ENCODE assay signal across 22 cellular contexts in genomic region chr5:39001683-39002082, GRCh38.
DNase-seq lines count a peak whose midpoint lies in the region; ATAC-seq and TF ChIP-seq lines count a peak whose summit lies in the region.
"Had no signal": no experiment of that assay in that cellular context is flagged by ENCODE, and none has a peak within 500 bp of the region (broad histone marks: within the 10 kb centered on the region; RNA-seq: fewer than 3 reads in every experiment).

No MANE protein-coding gene starts in this region.

- peaks cover 13% of the 10 kb centered on the region for H3K36me3 Mint-ChIP-seq in activated naive CD8-positive, alpha-beta T cell
- peaks cover 20% of the 10 kb centered on the region for H3K36me3 Mint-ChIP-seq in activated naive CD8-positive, alpha-beta T cell treated with anti-CD3 and anti-CD28 coated beads, Interleukin-2, amount 50 U/mL, for 24 hours (ENCODE audit: low read depth)
- H3K36me3 Mint-ChIP-seq in T-helper 17 cell (ENCODE audit: low read depth) (peaks cover 8% of the 10 kb centered on the region), naive B cell (peaks cover 25 to 32% of the 10 kb centered on the region in 2 donors)

- H3K36me3 ChIP-seq in right lobe of liver (no peaks in the 10 kb centered on the region), breast epithelium (no peaks in the 10 kb centered on the region)
- H3K36me3 ChIP-seq: BE2C, MG63 had no signal

- H3K4me3 ChIP-seq in right lobe of liver: no peak overlapping the region
- H3K4me3 ChIP-seq in breast epithelium: no peak overlapping the region
- H3K4me3 ChIP-seq: K562, MG63 had no signal

- H3K4me1 ChIP-seq in right lobe of liver (no peaks in the 10 kb centered on the region), breast epithelium (no peaks in the 10 kb centered on the region)
- H3K4me1 ChIP-seq: BE2C had no signal

- TF ChIP-seq CTCF in right lobe of liver (IDR thresholded peaks at IDR 0.05): no peak
- no peak for TF ChIP-seq CTCF in breast epithelium (IDR thresholded peaks at IDR 0.05)

- H3K9me3 Mint-ChIP-seq in activated naive CD8-positive, alpha-beta T cell (ENCODE audit: low read depth): no peaks in the 10 kb centered on the region
- H3K9me3 Mint-ChIP-seq in activated naive CD8-positive, alpha-beta T cell treated with anti-CD3 and anti-CD28 coated beads, Interleukin-2, amount 50 U/mL, for 24 hours: no peaks in the 10 kb centered on the region
- H3K9me3 Mint-ChIP-seq in naive B cell: peaks cover 0 to 1% (median 0%) of the 10 kb centered on the region in 7 donors

- no peak for ATAC-seq in activated naive CD8-positive, alpha-beta T cell treated with anti-CD3 and anti-CD28 coated beads, Interleukin-2, amount 50 U/mL, for 24 hours
- ATAC-seq in T-helper 17 cell (no peak), naive B cell (ENCODE audit: low read depth in 2 of 2) (no peak), right lobe of liver (no peak)
- ATAC-seq: HCT116, HepG2, K562, Panc1 had no signal

- H3K27ac ChIP-seq in right lobe of liver (no peak overlapping the region), breast epithelium (no peak overlapping the region)
- H3K27ac ChIP-seq: HL-60 had no signal

- peaks cover 56% of the 10 kb centered on the region for H3K4me1 Mint-ChIP-seq in activated naive CD8-positive, alpha-beta T cell (ENCODE audit: low read depth)
- H3K4me1 Mint-ChIP-seq in activated naive CD8-positive, alpha-beta T cell treated with anti-CD3 and anti-CD28 coated beads, Interleukin-2, amount 50 U/mL, for 24 hours: peaks cover 21% of the 10 kb centered on the region
- H3K4me1 Mint-ChIP-seq in T-helper 17 cell: peaks cover 39% of the 10 kb centered on the region
- peaks cover 9 to 38% (median 21%) of the 10 kb centered on the region in 3 donors for H3K4me1 Mint-ChIP-seq in naive B cell

- peak overlapping the region; percentile 52 for H3K27ac Mint-ChIP-seq in activated naive CD8-positive, alpha-beta T cell
- H3K27ac Mint-ChIP-seq in activated naive CD8-positive, alpha-beta T cell treated with anti-CD3 and anti-CD28 coated beads, Interleukin-2, amount 50 U/mL, for 24 hours: no peak overlapping the region
- H3K27ac Mint-ChIP-seq in T-helper 17 cell (peak overlapping the region; percentile 84), naive B cell (peak overlapping the region in 4 of 6 donors; percentile 41 to 83 (median 52))

- WGBS in right lobe of liver (ENCODE audit: insufficient coverage, low coverage, low lambda C conversion rate, missing lambda C conversion rate): 71% methylated on average over 2 of the region's 2 CpGs

- intact Hi-C loops in right lobe of liver (cut with DNase I) (no loop called here), breast epithelium (cut with DNase I; ENCODE audit: low total_unique reads) (loop anchor here (10.0 kb wide), 1 partner anchor 73 kb away; the partner anchor contains the start of gene RICTOR)

- H3K27me3 ChIP-seq in right lobe of liver (no peaks in the 10 kb centered on the region), breast epithelium (no peaks in the 10 kb centered on the region)
- H3K27me3 ChIP-seq: BE2C, MG63 had no signal

- no peak for TF ChIP-seq POLR2A in right lobe of liver (IDR thresholded peaks at IDR 0.05)
- TF ChIP-seq POLR2A in breast epithelium (IDR thresholded peaks at IDR 0.05): no peak

- no peak for DNase-seq in activated naive CD8-positive, alpha-beta T cell treated with anti-CD3 and anti-CD28 coated beads, Interleukin-2, amount 50 U/mL, for 24 hours
- DNase-seq in T-helper 17 cell: no peak
- no peak for DNase-seq in naive B cell
- DNase-seq in NCI-H526 (lab: John Stamatoyannopoulos, UW): no peak
- no peak for DNase-seq in right lobe of liver
- DNase-seq in breast epithelium (ENCODE audit: low spot score in 2 of 2): no peak
- DNase-seq: BE2C; Calu3; DMS153; GOT3; MG63; NCI-H1694 treated with DMSO at 0.1 percent for 48 hours; NCI-H2081 treated with DMSO at 0.1 percent for 48 hours; NCI-H510A; NCI-H774; NK-92 treated with Interleukin-12 subunit alpha and Interleukin-12 subunit beta, amount 100 ng/mL, for 24 hours had no signal

- H3K9me3 ChIP-seq in T-helper 17 cell (ENCODE audit: control insufficient read depth, low read length, poor library complexity, severe bottlenecking) (no peaks in the 10 kb centered on the region), right lobe of liver (no peaks in the 10 kb centered on the region), breast epithelium (no peaks in the 10 kb centered on the region)
- H3K9me3 ChIP-seq: BE2C, MG63 had no signal

- no peaks in the 10 kb centered on the region for H3K27me3 Mint-ChIP-seq in activated naive CD8-positive, alpha-beta T cell
- H3K27me3 Mint-ChIP-seq in activated naive CD8-positive, alpha-beta T cell treated with anti-CD3 and anti-CD28 coated beads, Interleukin-2, amount 50 U/mL, for 24 hours: no peaks in the 10 kb centered on the region
- H3K27me3 Mint-ChIP-seq in T-helper 17 cell (no peaks in the 10 kb centered on the region), naive B cell (no peaks in the 10 kb centered on the region)

- H3K4me3 Mint-ChIP-seq in activated naive CD8-positive, alpha-beta T cell: no peak overlapping the region
- no peak overlapping the region for H3K4me3 Mint-ChIP-seq in activated naive CD8-positive, alpha-beta T cell treated with anti-CD3 and anti-CD28 coated beads, Interleukin-2, amount 50 U/mL, for 24 hours
- peak overlapping the region; percentile 26 for H3K4me3 Mint-ChIP-seq in T-helper 17 cell
- no peak overlapping the region for H3K4me3 Mint-ChIP-seq in naive B cell
